Comparison of ENCODE assay signal across 8 cellular contexts in the genomic region with DNA sequence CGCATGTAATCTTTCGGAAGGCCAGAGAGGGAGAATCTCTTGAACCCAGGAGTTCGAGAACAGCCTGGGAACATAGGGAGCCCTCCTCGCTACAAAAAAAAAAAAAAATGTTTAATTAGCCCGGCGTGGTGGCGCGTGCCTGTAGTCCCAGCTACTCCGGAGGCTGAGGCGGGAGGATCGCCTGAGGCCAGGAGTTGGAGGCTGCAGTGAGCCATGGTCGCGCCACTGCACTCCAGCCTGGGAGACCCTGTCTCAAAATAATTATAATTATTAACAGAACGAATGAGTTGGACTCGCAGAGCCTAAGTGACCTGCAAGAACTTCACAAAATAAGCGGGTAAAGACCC. TPM values are rescaled to one million over a fixed set of nuclear protein-coding genes. Genes with fewer than 3 reads are reported as not detected.
DNase-seq lines count a peak whose midpoint lies in the region; ATAC-seq lines count a peak whose summit lies in the region.

No MANE protein-coding gene starts in this region.

- POLR2A ChIA-PET in T-cell (lab: Charles Lee) = interaction anchor here in 1 of 2 donors (0.6 to 0.7 kb wide), 2 partner anchors 39 to 1466 kb away, joined by 3 to 4 read pairs; no protein-coding TSS in a partner anchor

- H3K27ac ChIP-seq in skeletal muscle tissue (ENCODE audit: low read depth, low read length) = peak overlapping the region; percentile 56

- CTCF ChIA-PET in T-cell (lab: Charles Lee) = interaction anchor here in 1 of 2 donors (1.1 kb wide), 1 partner anchor 433 kb away, joined by 3 read pairs; a partner anchor contains a TSS

- H3K9me3 Mint-ChIP-seq in T-cell = no peaks in the 10 kb centered on the region

- peaks cover 14 to 17% (median 14%) of the 10 kb centered on the region in 3 donors for H3K36me3 ChIP-seq in skeletal muscle tissue (ENCODE audit: control insufficient read depth in 3 of 3, insufficient read depth in 3 of 3, low read length in 3 of 3)

- H3K9me3 ChIP-seq in skeletal muscle tissue (ENCODE audit: control insufficient read depth in 3 of 3, low read length in 3 of 3) = no peaks in the 10 kb centered on the region

- peaks cover 0 to 8% (median 7%) of the 10 kb centered on the region in 3 donors for H3K4me1 ChIP-seq in skeletal muscle tissue (ENCODE audit: control insufficient read depth in 3 of 3, insufficient read depth in 3 of 3, low read length in 3 of 3)

- peak overlapping the region; percentile 74 to 85 (median 83) for H3K9ac ChIP-seq in skeletal muscle tissue (ENCODE audit: low read depth in 1 of 3, low read length in 3 of 3)

- no peak for DNase-seq in T-cell
- DNase-seq in foreskin melanocyte = peak; percentile 1
- no peak for DNase-seq in stimulated activated CD4-positive, alpha-beta T cell treated with anti-CD3 and anti-CD28 coated beads, Interleukin-2, amount 100 ng/mL, for 24 hours
- no peak for DNase-seq in dedifferentiated amniotic fluid mesenchymal stem cell (ENCODE audit: extremely low spot score)
- no peak for DNase-seq in iPS-NIHi11 (ENCODE audit: low spot score)
- no peak for DNase-seq in DMS114 treated with DMSO at 0.1 percent for 48 hours (lab: John Stamatoyannopoulos, UW; ENCODE audit: unreplicated experiment)

- ATAC-seq in GM21825 (IDR thresholded peaks at IDR 0.05; ENCODE audit: unreplicated experiment) (peak; percentile 15), T-cell (replicated peaks in 1 of 4) (no peak)

- H3K4me3 ChIP-seq in skeletal muscle tissue (ENCODE audit: low read length in 3 of 3) = peak overlapping the region; percentile 64 to 88 (median 79)

- peak overlapping the region; percentile 86 to 87 (median 87) for H3K4me3 Mint-ChIP-seq in T-cell

- peaks cover 12 to 14% (median 14%) of the 10 kb centered on the region in 3 donors for H3K4me1 Mint-ChIP-seq in T-cell

- H3K27ac Mint-ChIP-seq in T-cell = no peak overlapping the region

- H3K36me3 Mint-ChIP-seq in T-cell = peaks cover under 1% of the 10 kb centered on the region

- no peaks in the 10 kb centered on the region for H3K27me3 ChIP-seq in skeletal muscle tissue (ENCODE audit: control insufficient read depth in 3 of 3, insufficient read depth in 3 of 3, low read length in 3 of 3)

- H3K27me3 Mint-ChIP-seq in T-cell = no peaks in the 10 kb centered on the region

RNA-seq across cellular contexts. Expression of a gene that starts 0.8 kb away (rescaled TPM):
- total RNA-seq in T-cell (1 to 10 TPM; 4.7 to 8.3 (median 7.6) TPM), skeletal muscle tissue (9.4 TPM)

RNA-seq across cellular contexts. Expression of a gene that starts 17.6 kb away (rescaled TPM):
- total RNA-seq in T-cell (1 to 10 TPM; 5.6 to 7.0 (median 6.3) TPM), skeletal muscle tissue (3.7 TPM)

RNA-seq across cellular contexts. Expression of a gene that starts 46.1 kb away (rescaled TPM):
- total RNA-seq in T-cell (100 to 1,000 TPM; 119 to 142 (median 127) TPM), skeletal muscle tissue (292 TPM)

RNA-seq across cellular contexts. Expression of a gene that starts 46.3 kb away (rescaled TPM):
- 10 to 100 TPM; 24.0 to 53.3 (median 45.2) TPM for total RNA-seq in T-cell
- total RNA-seq in skeletal muscle tissue = 24.5 TPM
